In the genomic region with DNA sequence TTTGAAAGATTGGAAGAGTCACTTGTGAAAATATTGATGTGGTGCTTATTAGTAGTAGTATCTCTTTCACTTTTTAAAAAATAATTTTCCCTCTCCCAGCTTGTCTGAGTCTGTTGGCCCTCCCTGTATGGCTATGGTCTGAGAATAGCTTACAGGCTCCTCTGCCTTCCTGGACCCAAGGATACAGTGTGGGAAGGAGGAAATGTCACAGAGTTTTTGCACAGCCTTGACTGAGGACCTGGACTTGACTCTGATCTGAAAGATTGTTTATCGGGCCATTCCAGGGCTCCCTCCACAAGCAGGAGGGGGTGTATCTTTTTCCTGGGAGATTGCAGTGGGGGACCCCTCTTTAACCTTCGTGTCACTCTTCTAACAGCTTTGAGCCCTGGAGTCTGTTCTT, we compare ENCODE assay signal across 38 cellular contexts.
"Had no signal": no experiment of that assay in that cellular context is flagged by ENCODE, and none has a peak within 500 bp of the region (broad histone marks: within the 10 kb centered on the region; RNA-seq: fewer than 3 reads in every experiment).

No MANE protein-coding gene starts in this region.

- H3K4me3 ChIP-seq: ascending aorta, cardiac muscle cell had no signal

- H3K27ac Mint-ChIP-seq: activated B cell treated with CpG ODN at 0.5 μM for 24 hours; activated CD4-positive, alpha-beta memory T cell treated with anti-CD3 and anti-CD28 coated beads for 36 hours; activated CD4-positive, alpha-beta T cell treated with anti-CD3 and anti-CD28 coated beads, Interleukin-2, amount 10 ng/mL, durations not matched to agents 24 days and 14 days; activated CD8-positive, alpha-beta T cell treated with anti-CD3 and anti-CD28 coated beads for 36 hours; activated naive CD4-positive, alpha-beta T cell treated with anti-CD3 and anti-CD28 coated beads, Interleukin-2, amount 10 ng/mL, durations not matched to agents 7 days and 5 days; activated naive CD4-positive, alpha-beta T cell treated with anti-CD3 and anti-CD28 coated beads, Interleukin-2, amount 50 U/mL, for 24 hours; activated naive CD8-positive, alpha-beta T cell; activated naive CD8-positive, alpha-beta T cell treated with anti-CD3 and anti-CD28 coated beads, Interleukin-2, amount 10 ng/mL, durations not matched to agents 7 days and 5 days; activated naive CD8-positive, alpha-beta T cell treated with anti-CD3 and anti-CD28 coated beads, Interleukin-2, amount 50 U/mL, for 24 hours; activated T-cell treated with anti-CD3 and anti-CD28 coated beads, Interleukin-2, amount 50 U/mL, for 72 hours; activated T-helper 1 cell treated with anti-CD3 and anti-CD28 coated beads, Interleukin-12 subunit alpha, Interleukin-12 subunit beta, Interleukin-2, Interleukin-4 antibody, amounts not matched to agents 30 ng/mL and 10 ng/mL and 1 ng/mL, durations not matched to agents 14 hours and 24 hours and 36 hours; activated T-helper 2 cell treated with anti-CD3 and anti-CD28 coated beads, Interferon-gamma antibody, Interleukin-2, Interleukin-4, amounts not matched to agents 10 μg/mL and 5 μg/mL and 100 μg/mL, durations not matched to agents 14 hours and 24 hours and 36 hours; brain; T-helper 1 cell treated with Interleukin-12 subunit alpha and Interleukin-12 subunit beta and Interleukin-4 antibody, amounts not matched to agents 30 μg/mL and 1 μg/mL, for 36 hours; T-helper 2 cell treated with Interferon-gamma antibody and Interleukin-4, amounts not matched to agents 5 μg/mL and 100 μg/mL, for 36 hours had no signal

- H3K27me3 ChIP-seq: ascending aorta had no signal

- H3K9me3 ChIP-seq: ascending aorta had no signal

- H3K36me3 ChIP-seq: ascending aorta, cardiac muscle cell had no signal

- H3K4me1 Mint-ChIP-seq: activated naive CD4-positive, alpha-beta T cell treated with anti-CD3 and anti-CD28 coated beads, Interleukin-2, amount 50 U/mL, for 24 hours; brain; central memory CD8-positive, alpha-beta T cell had no signal

- DNase-seq: activated B cell treated with CpG ODN at 0.5 μM for 24 hours; activated CD4-positive, alpha-beta memory T cell treated with anti-CD3 and anti-CD28 coated beads for 36 hours; activated CD4-positive, alpha-beta T cell treated with anti-CD3 and anti-CD28 coated beads for 4 hours; activated CD4-positive, alpha-beta T cell treated with anti-CD3 and anti-CD28 coated beads, Interleukin-2, amount 10 ng/mL, durations not matched to agents 24 days and 14 days; activated CD4-positive, alpha-beta T cell treated with anti-CD3 and anti-CD28 coated beads, Interleukin-2, amount 50 U/mL, for 1 hour; activated CD4-positive, alpha-beta T cell treated with anti-CD3 and anti-CD28 coated beads, Interleukin-2, amount 50 U/mL, for 4 hours; activated CD4-positive, CD25-positive, alpha-beta regulatory T cell treated with anti-CD3 and anti-CD28 coated beads, Interleukin-2, amount 50 U/mL, for 72 hours; activated CD8-positive, alpha-beta memory T cell treated with anti-CD3 and anti-CD28 coated beads, Interleukin-2, amount 50 U/mL, for 4 hours; activated CD8-positive, alpha-beta T cell treated with anti-CD3 and anti-CD28 coated beads for 36 hours; activated effector memory CD4-positive, alpha-beta T cell treated with Interleukin-2 at 50 U/mL for 16 hours; activated gamma-delta T cell; activated naive CD4-positive, alpha-beta T cell treated with anti-CD3 and anti-CD28 coated beads, Interleukin-2, amount 10 ng/mL, durations not matched to agents 7 days and 5 days; activated naive CD4-positive, alpha-beta T cell treated with Interleukin-2 at 50 U/mL for 16 hours; activated naive CD8-positive, alpha-beta T cell treated with anti-CD3 and anti-CD28 coated beads, Interleukin-2, amount 10 ng/mL, durations not matched to agents 7 days and 5 days; activated naive CD8-positive, alpha-beta T cell treated with anti-CD3 and anti-CD28 coated beads, Interleukin-2, amount 50 U/mL, for 24 hours; activated T-cell treated with anti-CD3 and anti-CD28 coated beads for 4 hours; activated T-cell treated with anti-CD3 and anti-CD28 coated beads, Interleukin-2, amount 50 U/mL, for 1 hour; activated T-cell treated with anti-CD3 and anti-CD28 coated beads, Interleukin-2, amount 50 U/mL, for 4 hours; activated T-cell treated with anti-CD3 and anti-CD28 coated beads, Interleukin-2, amount 50 U/mL, for 72 hours; amygdala; anterior cingulate cortex; caudate nucleus; cerebellar nuclear complex; T-helper 2 cell; T-helper 9 cell had no signal

- FAIRE-seq: bronchial epithelial cell, TTC549 had no signal

- H3K9me3 Mint-ChIP-seq: activated B cell treated with CpG ODN at 0.5 μM for 24 hours; activated CD4-positive, alpha-beta memory T cell treated with anti-CD3 and anti-CD28 coated beads for 36 hours; activated CD4-positive, alpha-beta T cell treated with anti-CD3 and anti-CD28 coated beads, Interleukin-2, amount 10 ng/mL, durations not matched to agents 24 days and 14 days; activated CD8-positive, alpha-beta T cell treated with anti-CD3 and anti-CD28 coated beads for 36 hours; activated naive CD4-positive, alpha-beta T cell treated with anti-CD3 and anti-CD28 coated beads, Interleukin-2, amount 10 ng/mL, durations not matched to agents 7 days and 5 days; activated naive CD4-positive, alpha-beta T cell treated with anti-CD3 and anti-CD28 coated beads, Interleukin-2, amount 50 U/mL, for 24 hours; activated naive CD8-positive, alpha-beta T cell treated with anti-CD3 and anti-CD28 coated beads, Interleukin-2, amount 10 ng/mL, durations not matched to agents 7 days and 5 days; activated naive CD8-positive, alpha-beta T cell treated with anti-CD3 and anti-CD28 coated beads, Interleukin-2, amount 50 U/mL, for 24 hours; activated T-cell treated with anti-CD3 and anti-CD28 coated beads, Interleukin-2, amount 50 U/mL, for 4 hours; activated T-cell treated with anti-CD3 and anti-CD28 coated beads, Interleukin-2, amount 50 U/mL, for 72 hours; activated T-helper 1 cell treated with anti-CD3 and anti-CD28 coated beads, Interleukin-12 subunit alpha, Interleukin-12 subunit beta, Interleukin-2, Interleukin-4 antibody, amounts not matched to agents 30 ng/mL and 10 ng/mL and 1 ng/mL, durations not matched to agents 14 hours and 24 hours and 36 hours; central memory CD8-positive, alpha-beta T cell had no signal

- H3K27ac ChIP-seq: ascending aorta, cardiac muscle cell, VCaP had no signal

- H3K4me1 ChIP-seq: ascending aorta had no signal

- H3K4me3 Mint-ChIP-seq: activated B cell treated with CpG ODN at 0.5 μM for 24 hours; activated CD4-positive, alpha-beta memory T cell treated with anti-CD3 and anti-CD28 coated beads for 36 hours; activated CD4-positive, alpha-beta T cell treated with anti-CD3 and anti-CD28 coated beads, Interleukin-2, amount 10 ng/mL, durations not matched to agents 24 days and 14 days; activated CD8-positive, alpha-beta T cell treated with anti-CD3 and anti-CD28 coated beads for 36 hours; activated naive CD4-positive, alpha-beta T cell treated with anti-CD3 and anti-CD28 coated beads, Interleukin-2, amount 10 ng/mL, durations not matched to agents 7 days and 5 days; activated naive CD4-positive, alpha-beta T cell treated with anti-CD3 and anti-CD28 coated beads, Interleukin-2, amount 50 U/mL, for 24 hours; activated naive CD8-positive, alpha-beta T cell; activated naive CD8-positive, alpha-beta T cell treated with anti-CD3 and anti-CD28 coated beads, Interleukin-2, amount 10 ng/mL, durations not matched to agents 7 days and 5 days; activated naive CD8-positive, alpha-beta T cell treated with anti-CD3 and anti-CD28 coated beads, Interleukin-2, amount 50 U/mL, for 24 hours; activated T-cell treated with anti-CD3 and anti-CD28 coated beads, Interleukin-2, amount 50 U/mL, for 4 hours; activated T-cell treated with anti-CD3 and anti-CD28 coated beads, Interleukin-2, amount 50 U/mL, for 72 hours; activated T-helper 1 cell treated with anti-CD3 and anti-CD28 coated beads, Interleukin-12 subunit alpha, Interleukin-12 subunit beta, Interleukin-2, Interleukin-4 antibody, amounts not matched to agents 30 ng/mL and 10 ng/mL and 1 ng/mL, durations not matched to agents 14 hours and 24 hours and 36 hours; brain; central memory CD8-positive, alpha-beta T cell; T-helper 1 cell treated with Interleukin-12 subunit alpha and Interleukin-12 subunit beta and Interleukin-4 antibody, amounts not matched to agents 30 μg/mL and 1 μg/mL, for 36 hours; T-helper 2 cell treated with Interferon-gamma antibody and Interleukin-4, amounts not matched to agents 5 μg/mL and 100 μg/mL, for 36 hours had no signal

- H3K27me3 Mint-ChIP-seq: activated CD4-positive, alpha-beta memory T cell treated with anti-CD3 and anti-CD28 coated beads for 36 hours; activated naive CD8-positive, alpha-beta T cell; activated naive CD8-positive, alpha-beta T cell treated with anti-CD3 and anti-CD28 coated beads, Interleukin-2, amount 50 U/mL, for 24 hours had no signal

- H3K36me3 Mint-ChIP-seq: activated CD4-positive, alpha-beta memory T cell treated with anti-CD3 and anti-CD28 coated beads for 36 hours; activated naive CD4-positive, alpha-beta T cell treated with anti-CD3 and anti-CD28 coated beads, Interleukin-2, amount 10 ng/mL, durations not matched to agents 7 days and 5 days; activated naive CD4-positive, alpha-beta T cell treated with anti-CD3 and anti-CD28 coated beads, Interleukin-2, amount 50 U/mL, for 24 hours; activated naive CD8-positive, alpha-beta T cell treated with anti-CD3 and anti-CD28 coated beads, Interleukin-2, amount 10 ng/mL, durations not matched to agents 7 days and 5 days; brain had no signal

- ATAC-seq: activated CD8-positive, alpha-beta T cell treated with anti-CD3 and anti-CD28 coated beads for 36 hours; activated naive CD8-positive, alpha-beta T cell treated with anti-CD3 and anti-CD28 coated beads, Interleukin-2, amount 50 U/mL, for 24 hours; activated T-cell treated with anti-CD3 and anti-CD28 coated beads, Interleukin-2, amount 50 U/mL, for 4 hours; activated T-cell treated with anti-CD3 and anti-CD28 coated beads, Interleukin-2, amount 50 U/mL, for 72 hours had no signal
